Comparison of ENCODE assay signal across 23 cellular contexts in genomic region chr18:61869631-61870030, GRCh38. TPM values are rescaled to one million over a fixed set of nuclear protein-coding genes. Genes with fewer than 3 reads are reported as not detected.
DNase-seq lines count a peak whose midpoint lies in the region; ATAC-seq and TF ChIP-seq lines count a peak whose summit lies in the region.
"Had no signal": no experiment of that assay in that cellular context is flagged by ENCODE, and none has a peak within 500 bp of the region (broad histone marks: within the 10 kb centered on the region; RNA-seq: fewer than 3 reads in every experiment).

No MANE protein-coding gene starts in this region.

- no peaks in the 10 kb centered on the region for H3K9me3 ChIP-seq in SJSA1 (replicated peaks)
- no peaks in the 10 kb centered on the region for H3K9me3 ChIP-seq in mucosa of descending colon
- H3K9me3 ChIP-seq: neutrophil, prostate gland, sigmoid colon, uterus had no signal

- no peak overlapping the region for H3K27ac Mint-ChIP-seq in T-cell
- H3K27ac Mint-ChIP-seq: naive B cell; T-helper 2 cell treated with Interferon-gamma antibody and Interleukin-4, amounts not matched to agents 5 μg/mL and 100 μg/mL, for 36 hours had no signal

- TF ChIP-seq CTCF in AG09319 (IDR thresholded peaks at IDR 0.05; ENCODE audit: low read depth, low read length) (no peak), mucosa of descending colon (IDR thresholded peaks at IDR 0.05) (no peak)

- DNase-seq in AG09319 (ENCODE audit: extremely low read depth, low read depth) (peak; percentile 24), SJSA1 (ENCODE audit: low read depth in 1 of 2, low spot score in 2 of 2) (no peak), fibroblast of gingiva (ENCODE audit: low read depth) (peak; percentile 24), mucosa of descending colon (peak in 1 of 3 donors; percentile 12), T-cell (no peak), SIG-M5 treated with dmso at 0.1 percent for 504 hours (lab: John Stamatoyannopoulos, UW; ENCODE audit: unreplicated experiment) (no peak), DMS 273 treated with DMSO at 0.1 percent for 48 hours (lab: John Stamatoyannopoulos, UW) (no peak), ACHN (no peak)
- DNase-seq: activated CD4-positive, alpha-beta T cell treated with anti-CD3 and anti-CD28 coated beads for 4 hours; activated effector memory CD4-positive, alpha-beta T cell treated with anti-CD3 and anti-CD28 coated beads, Interleukin-2, amount 50 U/mL, for 16 hours; C1 segment of cervical spinal cord; head of caudate nucleus; naive B cell; NCI-H146; NCI-H2107; sigmoid colon; stimulated activated CD4-positive, alpha-beta T cell treated with anti-CD3 and anti-CD28 coated beads, Interleukin-15, amount 100 ng/mL, for 24 hours; stimulated activated naive CD4-positive, alpha-beta T cell; uterus had no signal

- no peaks in the 10 kb centered on the region for H3K4me1 Mint-ChIP-seq in T-cell
- H3K4me1 Mint-ChIP-seq: naive B cell had no signal

- CTCF ChIA-PET in T-cell (lab: Charles Lee), result no interaction called here

- H3K4me3 Mint-ChIP-seq in T-cell, result no peak overlapping the region
- H3K4me3 Mint-ChIP-seq: naive B cell; T-helper 2 cell treated with Interferon-gamma antibody and Interleukin-4, amounts not matched to agents 5 μg/mL and 100 μg/mL, for 36 hours had no signal

- peak; percentile 50 for ATAC-seq in mucosa of descending colon
- ATAC-seq in T-cell (replicated peaks in 1 of 4), result no peak

- no peaks in the 10 kb centered on the region for H3K36me3 Mint-ChIP-seq in T-cell
- H3K36me3 Mint-ChIP-seq: naive B cell had no signal

- no peaks in the 10 kb centered on the region for H3K27me3 Mint-ChIP-seq in T-cell

- H3K4me1 ChIP-seq in SJSA1 (replicated peaks) (peaks cover 22% of the 10 kb centered on the region), mucosa of descending colon (ENCODE audit: low read depth) (peaks cover 2% of the 10 kb centered on the region)
- H3K4me1 ChIP-seq: prostate gland, sigmoid colon had no signal

- in situ Hi-C loops in ACHN (cut with HindIII; ENCODE audit: low pct_ligation_motif_present, low pct_unique_long_range_greater_than_20kb, low sequenced_read_pairs), result no loop called here

- intact Hi-C loops in mucosa of descending colon (cut with DNase I, micrococcal nuclease), result no loop called here

- H3K27ac ChIP-seq in SJSA1, result peak overlapping the region; percentile 62
- H3K27ac ChIP-seq: HL-60, neutrophil, sigmoid colon had no signal

- H3K36me3 ChIP-seq in SJSA1, result peaks cover 10% of the 10 kb centered on the region
- no peaks in the 10 kb centered on the region for H3K36me3 ChIP-seq in mucosa of descending colon (ENCODE audit: low read depth)
- H3K36me3 ChIP-seq: neutrophil, prostate gland, sigmoid colon, uterus had no signal

- H3K9me3 Mint-ChIP-seq in T-cell, result no peaks in the 10 kb centered on the region
- H3K9me3 Mint-ChIP-seq: naive B cell; T-helper 2 cell treated with Interferon-gamma antibody and Interleukin-4, amounts not matched to agents 5 μg/mL and 100 μg/mL, for 36 hours had no signal

- POLR2A ChIA-PET in T-cell (lab: Charles Lee), result no interaction called here

- no peaks in the 10 kb centered on the region for H3K27me3 ChIP-seq in SJSA1 (replicated peaks)
- H3K27me3 ChIP-seq: sigmoid colon, uterus had no signal

- H3K4me3 ChIP-seq in SJSA1 (no peak overlapping the region), mucosa of descending colon (no peak overlapping the region)
- H3K4me3 ChIP-seq: prostate gland, sigmoid colon, uterus had no signal

RNA-seq across cellular contexts. Expression of gene RNF152, which starts 23.2 kb away (rescaled TPM):
- total RNA-seq in SJSA1 (2014; rRNA removed; shearing (Covaris generic)), result 15.0 and 18.0 TPM in 2 replicates
- total RNA-seq in mucosa of descending colon (10 to 100 TPM; 61.0 to 99.8 (median 98.0) TPM), T-cell (under 1 TPM; 0.23 to 0.78 (median 0.51) TPM)

Comparison
In these comparisons a context has a peak if more than half of its experiments do, and no peak if none do; other contexts are left out.
1. DNase-seq: peak in AG09319 (single experiment) and fibroblast of gingiva (single experiment); none in SJSA1 (0 of 2), T-cell (0 of 34), SIG-M5 treated with dmso at 0.1 percent for 504 hours (single experiment), DMS 273 treated with DMSO at 0.1 percent for 48 hours (single experiment) and ACHN (single experiment).